ENCODE assay signal across 8 cellular contexts in the genomic region with DNA sequence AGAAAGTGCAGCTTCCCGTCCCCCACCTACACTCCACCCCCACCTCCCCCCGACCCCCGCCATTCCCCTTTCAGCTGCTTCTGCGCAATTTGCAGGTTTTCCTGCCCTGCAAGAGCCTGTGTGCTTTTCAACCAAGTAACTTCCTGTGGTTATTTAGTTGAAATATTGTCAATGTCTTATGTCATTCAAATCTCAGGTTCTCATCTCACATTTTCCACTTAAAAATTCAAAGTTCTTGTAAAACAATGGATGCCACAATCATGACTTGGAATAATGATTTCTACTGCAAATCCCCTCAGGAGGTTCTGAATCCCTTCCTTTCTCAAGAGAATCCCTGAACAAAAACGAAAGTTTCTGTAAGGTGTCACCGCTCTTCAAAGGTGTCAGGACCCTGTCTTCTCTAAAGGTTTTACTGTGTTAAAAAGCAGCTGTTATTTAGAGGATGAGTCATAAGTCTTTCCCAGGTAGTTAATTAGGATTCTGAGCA. TPM values are rescaled to one million over a fixed set of nuclear protein-coding genes. Genes with fewer than 3 reads are reported as not detected.
DNase-seq lines count a peak whose midpoint lies in the region; ATAC-seq and TF ChIP-seq lines count a peak whose summit lies in the region.

No MANE protein-coding gene starts in this region.

- DNase-seq in DMS79 (lab: John Stamatoyannopoulos, UW), result peak; percentile 3
- peak; percentile 36 for DNase-seq in NCI-H2227 treated with DMSO at 0.1 percent for 48 hours (lab: John Stamatoyannopoulos, UW)
- DNase-seq in activated naive CD4-positive, alpha-beta T cell treated with anti-CD3 and anti-CD28 coated beads, Interleukin-2, amount 50 U/mL, for 72 hours (ENCODE audit: low spot score in 2 of 2), result no peak
- peak; percentile 70 for DNase-seq in mesendoderm
- DNase-seq in tibial nerve (ENCODE audit: low spot score in 2 of 2), result no peak
- DNase-seq in mucosa of gallbladder (ENCODE audit: low spot score), result no peak
- no peak for DNase-seq in globus pallidus (ENCODE audit: low spot score)

- no peak overlapping the region for H3K4me3 ChIP-seq in mesendoderm (ENCODE audit: low read length)
- peak overlapping the region; percentile 78 to 90 (median 81) for H3K4me3 ChIP-seq in tibial nerve

- peaks cover 1% of the 10 kb centered on the region for H3K79me1 ChIP-seq in mesendoderm (ENCODE audit: low read length)

- WGBS in mesendoderm (ENCODE audit: extremely low coverage, insufficient coverage, low lambda C conversion rate), result no CpG with 5 or more reads among the region's 6 CpGs
- whole genome bisulfite sequencing in tibial nerve, 2 donors, result 24 to 25% methylated on average over 6 of the region's 6 CpGs

- H3K36me3 Mint-ChIP-seq in activated naive CD4-positive, alpha-beta T cell treated with anti-CD3 and anti-CD28 coated beads, Interleukin-2, amount 50 U/mL, for 72 hours, result peaks cover 61 to 62% of the 10 kb centered on the region in 2 donors

- H3K27me3 ChIP-seq in mesendoderm (ENCODE audit: insufficient read depth, low read length, poor library complexity) (no peaks in the 10 kb centered on the region), tibial nerve (no peaks in the 10 kb centered on the region)

- no peak overlapping the region for H4K8ac ChIP-seq in mesendoderm (ENCODE audit: low read depth, low read length)

- H3K9me3 ChIP-seq in tibial nerve, result no peaks in the 10 kb centered on the region

- H3K79me2 ChIP-seq in mesendoderm (ENCODE audit: control insufficient read depth, insufficient read depth, low read length), result peaks cover 5% of the 10 kb centered on the region

- TF ChIP-seq EP300 in tibial nerve (IDR thresholded peaks at IDR 0.05), result no peak

- H3K56ac ChIP-seq in mesendoderm (ENCODE audit: low read length), result peak overlapping the region; percentile 77

- no peak overlapping the region for H2BK15ac ChIP-seq in mesendoderm (replicated peaks; ENCODE audit: low read depth)

- no peak overlapping the region for H3K4me2 ChIP-seq in mesendoderm (ENCODE audit: low read length)

- H3K27ac ChIP-seq in mesendoderm (ENCODE audit: low read depth, low read length) (peak overlapping the region; percentile 75), tibial nerve (peak overlapping the region; percentile 48 to 96 (median 94))

- no peaks in the 10 kb centered on the region for H3K9me3 Mint-ChIP-seq in activated naive CD4-positive, alpha-beta T cell treated with anti-CD3 and anti-CD28 coated beads, Interleukin-2, amount 50 U/mL, for 72 hours

- H2BK5ac ChIP-seq in mesendoderm (ENCODE audit: low read length), result peak overlapping the region; percentile 39

- H3K4me1 ChIP-seq in mesendoderm (ENCODE audit: control insufficient read depth, low read depth, low read length), result no peaks in the 10 kb centered on the region
- H3K4me1 ChIP-seq in tibial nerve, result peaks cover 0 to 49% (median 16%) of the 10 kb centered on the region in 4 donors

- no peak overlapping the region for H3K18ac ChIP-seq in mesendoderm (ENCODE audit: low read length)

- H2BK120ac ChIP-seq in mesendoderm (ENCODE audit: low read depth, low read length), result no peak overlapping the region

- no peak overlapping the region for H2AK5ac ChIP-seq in mesendoderm (ENCODE audit: low read length)

- H3K27ac Mint-ChIP-seq in activated naive CD4-positive, alpha-beta T cell treated with anti-CD3 and anti-CD28 coated beads, Interleukin-2, amount 50 U/mL, for 72 hours, result peak overlapping the region; percentile 99 to 100

- H4K5ac ChIP-seq in mesendoderm (ENCODE audit: low read length), result no peak overlapping the region

- H3K36me3 ChIP-seq in mesendoderm (ENCODE audit: control insufficient read depth, insufficient read depth, low read length), result no peaks in the 10 kb centered on the region
- H3K36me3 ChIP-seq in tibial nerve, result peaks cover 0 to under 1% (median 0%) of the 10 kb centered on the region in 3 donors

- no peak for ATAC-seq in activated naive CD4-positive, alpha-beta T cell treated with anti-CD3 and anti-CD28 coated beads, Interleukin-2, amount 50 U/mL, for 72 hours
- no peak for ATAC-seq in GM21717 (IDR thresholded peaks at IDR 0.05; ENCODE audit: unreplicated experiment)

- no peak for TF ChIP-seq POLR2A in tibial nerve (IDR thresholded peaks at IDR 0.05)

- peak overlapping the region; percentile 65 for H3K9ac ChIP-seq in mesendoderm (ENCODE audit: low read length)

- no peak overlapping the region for H3K23ac ChIP-seq in mesendoderm (ENCODE audit: low read length)

- TF ChIP-seq CTCF in tibial nerve (IDR thresholded peaks at IDR 0.05), result no peak

- H3K4ac ChIP-seq in mesendoderm (ENCODE audit: low read depth, low read length), result no peak overlapping the region

RNA-seq across cellular contexts. Expression of a gene that starts 31.6 kb away (rescaled TPM):
- 100 to 1,000 TPM in 1 of 2 donors, 10 to 100 TPM in 1; 95.5 to 120 TPM for total RNA-seq in activated naive CD4-positive, alpha-beta T cell treated with anti-CD3 and anti-CD28 coated beads, Interleukin-2, amount 50 U/mL, for 72 hours
- 121 TPM for polyA plus RNA-seq in mesendoderm (2013, experiment 1 of 2)
- 119 TPM for polyA plus RNA-seq in mesendoderm (2013, experiment 2 of 2)
- total RNA-seq in tibial nerve (10 to 100 TPM; 11.7 to 22.6 (median 19.2) TPM), mucosa of gallbladder (41.1 TPM)

RNA-seq across cellular contexts. Expression of a gene that starts 31.8 kb away (rescaled TPM):
- 1 to 10 TPM; 2.6 to 4.6 TPM for total RNA-seq in activated naive CD4-positive, alpha-beta T cell treated with anti-CD3 and anti-CD28 coated beads, Interleukin-2, amount 50 U/mL, for 72 hours
- 2.2 TPM for polyA plus RNA-seq in mesendoderm (2013, experiment 1 of 2)
- 2.1 TPM for polyA plus RNA-seq in mesendoderm (2013, experiment 2 of 2)
- total RNA-seq in tibial nerve (1 to 10 TPM in 1 of 4 donors, under 1 TPM in 3; 0.20 to 2.1 (median 0.89) TPM), mucosa of gallbladder (0.43 TPM)

RNA-seq across cellular contexts. Expression of a gene that starts 42.3 kb away (rescaled TPM):
- total RNA-seq in activated naive CD4-positive, alpha-beta T cell treated with anti-CD3 and anti-CD28 coated beads, Interleukin-2, amount 50 U/mL, for 72 hours, result not detected
- polyA plus RNA-seq in mesendoderm (2013, experiment 1 of 2), result not detected
- polyA plus RNA-seq in mesendoderm (2013, experiment 2 of 2), result not detected
- 10 to 100 TPM in 1 of 4 donors, 1 to 10 TPM in 3; 1.2 to 10.5 (median 6.2) TPM for total RNA-seq in tibial nerve
- total RNA-seq in mucosa of gallbladder, result 0.46 TPM

Comparison
In these comparisons a context has a peak if more than half of its experiments do, and no peak if none do; other contexts are left out.
1. DNase-seq: peak in DMS79 (single experiment), NCI-H2227 treated with DMSO at 0.1 percent for 48 hours (single experiment) and mesendoderm (single experiment); none in activated naive CD4-positive, alpha-beta T cell treated with anti-CD3 and anti-CD28 coated beads, Interleukin-2, amount 50 U/mL, for 72 hours (0 of 2), tibial nerve (0 of 2), mucosa of gallbladder (single experiment) and globus pallidus (single experiment).